In the genomic region with DNA sequence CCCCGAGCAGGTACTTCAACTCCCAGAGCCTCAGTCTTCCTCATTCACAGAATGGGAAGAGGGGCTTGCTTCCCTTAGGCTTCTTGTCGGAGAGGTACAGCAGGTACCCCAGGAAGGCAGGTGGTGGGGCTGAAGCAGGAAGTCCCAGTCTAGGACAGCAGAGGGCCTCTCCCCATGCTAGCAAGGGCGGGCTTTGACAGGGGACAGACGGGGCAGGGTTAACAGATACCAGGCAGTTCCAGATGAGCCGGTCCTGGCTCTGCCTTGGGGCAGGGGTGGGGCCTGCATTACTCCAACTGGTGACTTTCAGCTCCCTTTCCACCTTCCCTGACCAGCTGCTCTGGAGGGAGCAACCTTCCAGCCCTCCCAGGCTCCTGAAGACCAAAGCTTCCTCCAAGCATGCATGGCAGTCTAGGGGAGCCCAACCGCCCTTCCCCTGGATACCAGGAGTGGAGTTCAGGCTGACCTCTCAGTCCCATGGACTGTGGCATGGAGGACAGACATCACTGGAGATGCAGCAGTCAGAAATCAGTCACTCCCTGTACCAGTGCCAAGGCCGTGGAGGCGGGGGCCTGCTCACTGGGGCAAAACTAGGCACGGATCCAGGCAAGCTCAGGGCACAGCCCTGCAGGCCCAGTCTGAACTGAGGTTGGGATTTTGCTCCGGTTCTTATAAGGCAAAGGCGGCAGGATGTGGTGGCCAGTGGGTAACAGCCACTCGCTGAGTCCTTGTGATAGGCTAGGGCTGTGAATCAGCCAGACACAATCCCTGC, we compare ENCODE assay signal across 1 cellular context.
TF ChIP-seq lines count a peak whose summit lies in the region.

No MANE protein-coding gene starts in this region.

TF ChIP-seq in HepG2, 621 proteins besides CTCF, POLR2A, EP300 and RAD21 (continued from another document):
- TF ChIP-seq, protein P1, sequence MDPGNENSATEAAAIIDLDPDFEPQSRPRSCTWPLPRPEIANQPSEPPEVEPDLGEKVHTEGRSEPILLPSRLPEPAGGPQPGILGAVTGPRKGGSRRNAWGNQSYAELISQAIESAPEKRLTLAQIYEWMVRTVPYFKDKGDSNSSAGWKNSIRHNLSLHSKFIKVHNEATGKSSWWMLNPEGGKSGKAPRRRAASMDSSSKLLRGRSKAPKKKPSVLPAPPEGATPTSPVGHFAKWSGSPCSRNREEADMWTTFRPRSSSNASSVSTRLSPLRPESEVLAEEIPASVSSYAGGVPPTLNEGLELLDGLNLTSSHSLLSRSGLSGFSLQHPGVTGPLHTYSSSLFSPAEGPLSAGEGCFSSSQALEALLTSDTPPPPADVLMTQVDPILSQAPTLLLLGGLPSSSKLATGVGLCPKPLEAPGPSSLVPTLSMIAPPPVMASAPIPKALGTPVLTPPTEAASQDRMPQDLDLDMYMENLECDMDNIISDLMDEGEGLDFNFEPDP (CRISPR knock-in tag; conservative IDR thresholded peaks at IDR 0.05), result no peak
- TF ChIP-seq SMYD3 (CRISPR knock-in tag; IDR thresholded peaks at IDR 0.05), result no peak
- TF ChIP-seq, protein P2, sequence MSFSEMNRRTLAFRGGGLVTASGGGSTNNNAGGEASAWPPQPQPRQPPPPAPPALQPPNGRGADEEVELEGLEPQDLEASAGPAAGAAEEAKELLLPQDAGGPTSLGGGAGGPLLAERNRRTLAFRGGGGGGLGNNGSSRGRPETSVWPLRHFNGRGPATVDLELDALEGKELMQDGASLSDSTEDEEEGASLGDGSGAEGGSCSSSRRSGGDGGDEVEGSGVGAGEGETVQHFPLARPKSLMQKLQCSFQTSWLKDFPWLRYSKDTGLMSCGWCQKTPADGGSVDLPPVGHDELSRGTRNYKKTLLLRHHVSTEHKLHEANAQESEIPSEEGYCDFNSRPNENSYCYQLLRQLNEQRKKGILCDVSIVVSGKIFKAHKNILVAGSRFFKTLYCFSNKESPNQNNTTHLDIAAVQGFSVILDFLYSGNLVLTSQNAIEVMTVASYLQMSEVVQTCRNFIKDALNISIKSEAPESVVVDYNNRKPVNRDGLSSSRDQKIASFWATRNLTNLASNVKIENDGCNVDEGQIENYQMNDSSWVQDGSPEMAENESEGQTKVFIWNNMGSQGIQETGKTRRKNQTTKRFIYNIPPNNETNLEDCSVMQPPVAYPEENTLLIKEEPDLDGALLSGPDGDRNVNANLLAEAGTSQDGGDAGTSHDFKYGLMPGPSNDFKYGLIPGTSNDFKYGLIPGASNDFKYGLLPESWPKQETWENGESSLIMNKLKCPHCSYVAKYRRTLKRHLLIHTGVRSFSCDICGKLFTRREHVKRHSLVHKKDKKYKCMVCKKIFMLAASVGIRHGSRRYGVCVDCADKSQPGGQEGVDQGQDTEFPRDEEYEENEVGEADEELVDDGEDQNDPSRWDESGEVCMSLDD (CRISPR knock-in tag; IDR thresholded peaks at IDR 0.05; ENCODE audit: borderline replicate concordance), result no peak
- no peak for TF ChIP-seq KLF16 (CRISPR knock-in tag; IDR thresholded peaks at IDR 0.05)
- no peak for TF ChIP-seq SALL1 (CRISPR knock-in tag; IDR thresholded peaks at IDR 0.05)
- no peak for TF ChIP-seq NCOA2 (CRISPR knock-in tag; IDR thresholded peaks at IDR 0.05)
- TF ChIP-seq, protein P3, sequence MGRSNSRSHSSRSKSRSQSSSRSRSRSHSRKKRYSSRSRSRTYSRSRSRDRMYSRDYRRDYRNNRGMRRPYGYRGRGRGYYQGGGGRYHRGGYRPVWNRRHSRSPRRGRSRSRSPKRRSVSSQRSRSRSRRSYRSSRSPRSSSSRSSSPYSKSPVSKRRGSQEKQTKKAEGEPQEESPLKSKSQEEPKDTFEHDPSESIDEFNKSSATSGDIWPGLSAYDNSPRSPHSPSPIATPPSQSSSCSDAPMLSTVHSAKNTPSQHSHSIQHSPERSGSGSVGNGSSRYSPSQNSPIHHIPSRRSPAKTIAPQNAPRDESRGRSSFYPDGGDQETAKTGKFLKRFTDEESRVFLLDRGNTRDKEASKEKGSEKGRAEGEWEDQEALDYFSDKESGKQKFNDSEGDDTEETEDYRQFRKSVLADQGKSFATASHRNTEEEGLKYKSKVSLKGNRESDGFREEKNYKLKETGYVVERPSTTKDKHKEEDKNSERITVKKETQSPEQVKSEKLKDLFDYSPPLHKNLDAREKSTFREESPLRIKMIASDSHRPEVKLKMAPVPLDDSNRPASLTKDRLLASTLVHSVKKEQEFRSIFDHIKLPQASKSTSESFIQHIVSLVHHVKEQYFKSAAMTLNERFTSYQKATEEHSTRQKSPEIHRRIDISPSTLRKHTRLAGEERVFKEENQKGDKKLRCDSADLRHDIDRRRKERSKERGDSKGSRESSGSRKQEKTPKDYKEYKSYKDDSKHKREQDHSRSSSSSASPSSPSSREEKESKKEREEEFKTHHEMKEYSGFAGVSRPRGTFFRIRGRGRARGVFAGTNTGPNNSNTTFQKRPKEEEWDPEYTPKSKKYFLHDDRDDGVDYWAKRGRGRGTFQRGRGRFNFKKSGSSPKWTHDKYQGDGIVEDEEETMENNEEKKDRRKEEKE (IDR thresholded peaks at IDR 0.05), result no peak
- TF ChIP-seq, protein P4, sequence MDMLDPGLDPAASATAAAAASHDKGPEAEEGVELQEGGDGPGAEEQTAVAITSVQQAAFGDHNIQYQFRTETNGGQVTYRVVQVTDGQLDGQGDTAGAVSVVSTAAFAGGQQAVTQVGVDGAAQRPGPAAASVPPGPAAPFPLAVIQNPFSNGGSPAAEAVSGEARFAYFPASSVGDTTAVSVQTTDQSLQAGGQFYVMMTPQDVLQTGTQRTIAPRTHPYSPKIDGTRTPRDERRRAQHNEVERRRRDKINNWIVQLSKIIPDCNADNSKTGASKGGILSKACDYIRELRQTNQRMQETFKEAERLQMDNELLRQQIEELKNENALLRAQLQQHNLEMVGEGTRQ (IDR thresholded peaks at IDR 0.05; ENCODE audit: low read depth, low read length), result no peak
- TF ChIP-seq, protein P4 (CRISPR knock-in tag; IDR thresholded peaks at IDR 0.05; ENCODE audit: borderline replicate concordance), result no peak
